Comparison of ENCODE assay signal across 23 cellular contexts in the genomic region with DNA sequence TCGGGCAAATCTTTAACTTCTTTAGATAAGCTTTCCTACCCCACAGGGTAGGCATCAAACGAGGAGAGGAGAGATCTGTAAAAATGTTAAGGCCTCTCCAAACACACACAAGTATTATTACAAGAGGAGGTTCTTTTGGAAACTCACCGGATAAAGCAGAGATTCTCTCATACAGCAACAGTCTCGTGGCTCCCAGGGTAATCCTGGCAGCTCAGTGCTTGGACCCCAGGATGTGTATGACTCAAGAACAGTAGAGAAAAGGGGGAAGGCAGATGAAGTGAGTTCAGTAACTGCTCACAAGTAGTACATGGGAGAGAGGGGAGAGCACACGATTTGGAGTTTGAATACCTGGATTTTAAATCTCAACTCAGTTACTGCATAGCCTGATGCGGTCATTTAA.
A peak's percentile ranks its signal among the peaks of the same experiment; 100 is the strongest.
DNase-seq lines count a peak whose midpoint lies in the region; ATAC-seq and TF ChIP-seq lines count a peak whose summit lies in the region.
"Had no signal": no experiment of that assay in that cellular context is flagged by ENCODE, and none has a peak within 500 bp of the region (broad histone marks: within the 10 kb centered on the region; RNA-seq: fewer than 3 reads in every experiment).

No MANE protein-coding gene starts in this region.

- peak overlapping the region; percentile 45 for H3K4me2 ChIP-seq in Karpas-422 (ENCODE audit: low read depth, low read length, poor library complexity, severe bottlenecking)

- H3K27ac ChIP-seq in Karpas-422 (ENCODE audit: low read length) = peak overlapping the region; percentile 100
- H3K27ac ChIP-seq in right cardiac atrium (ENCODE audit: low read length) = peak overlapping the region; percentile 81
- no peak overlapping the region for H3K27ac ChIP-seq in brain microvascular endothelial cell
- H3K27ac ChIP-seq: C4-2B, skin epidermis, testis had no signal

- H3K4me1 ChIP-seq in Karpas-422 (ENCODE audit: low read length) (peaks cover 100% of the 10 kb centered on the region), right cardiac atrium (ENCODE audit: control insufficient read depth, insufficient read depth, low read length) (peaks cover 17% of the 10 kb centered on the region)
- H3K4me1 ChIP-seq: Peyer's patch, testis had no signal

- H3K36me3 ChIP-seq in Karpas-422 (ENCODE audit: insufficient read depth, low read length) = no peaks in the 10 kb centered on the region
- no peaks in the 10 kb centered on the region for H3K36me3 ChIP-seq in brain microvascular endothelial cell (replicated peaks)
- H3K36me3 ChIP-seq: ovary, Peyer's patch had no signal

- H3K9me2 ChIP-seq in Karpas-422 (replicated peaks; ENCODE audit: insufficient read depth, low read length) = no peaks in the 10 kb centered on the region

- 60% methylated on average over 6 of the region's 6 CpGs for WGBS in right cardiac atrium

- in situ Hi-C loops in astrocyte of the spinal cord (cut with HindIII; ENCODE audit: low sequenced_read_pairs) = no loop called here
- in situ Hi-C loops in brain microvascular endothelial cell (cut with HindIII; ENCODE audit: low pct_ligation_motif_present, low sequenced_read_pairs) = no loop called here

- DNase-seq in Karpas-422 = no peak
- peak; percentile 2 for DNase-seq in astrocyte of the spinal cord (ENCODE audit: low read depth, low spot score)
- no peak for DNase-seq in right cardiac atrium
- DNase-seq in posterior vena cava (ENCODE audit: low spot score) = peak; percentile 42
- DNase-seq in brain microvascular endothelial cell = no peak
- DNase-seq in NCI-H1048 (lab: John Stamatoyannopoulos, UW) = no peak
- no peak for DNase-seq in iPS-NIHi11 (ENCODE audit: low spot score)
- no peak for DNase-seq in A172 (ENCODE audit: low spot score)
- DNase-seq: activated CD4-positive, alpha-beta T cell treated with anti-CD3 and anti-CD28 coated beads, Interleukin-2, amount 10 ng/mL, durations not matched to agents 7 days and 5 days; Calu3; EL; MM.1S; NCI-H1436 treated with DMSO at 0.1 percent for 48 hours; NCI-H510A; ovary; stimulated activated CD4-positive, alpha-beta T cell treated with anti-CD3 and anti-CD28 coated beads, Interleukin-1b, Interleukin-23, amount 100 ng/mL, for 48 hours; testis had no signal

- H3K79me2 ChIP-seq in Karpas-422 (ENCODE audit: low read length) = no peaks in the 10 kb centered on the region

- no peak for ATAC-seq in right cardiac atrium
- ATAC-seq: activated naive CD4-positive, alpha-beta T cell treated with anti-CD3 and anti-CD28 coated beads, Interleukin-2, amount 50 U/mL, for 72 hours; activated T-helper 17 cell treated with anti-CD3 and anti-CD28 coated beads, Interleukin-2, amount 50 U/mL, for 72 hours; stimulated activated effector memory CD8-positive, alpha-beta T cell treated with anti-CD3 and anti-CD28 coated beads, Interleukin-12 subunit alpha, Interleukin-12 subunit beta, amount 100 ng/mL, for 72 hours had no signal

- TF ChIP-seq CTCF in astrocyte of the spinal cord (IDR thresholded peaks at IDR 0.05; ENCODE audit: low read depth, low read length) = no peak
- no peak for TF ChIP-seq CTCF in brain microvascular endothelial cell (IDR thresholded peaks at IDR 0.05; ENCODE audit: low read depth, low read length, missing control alignments)

- no peaks in the 10 kb centered on the region for H4K20me1 ChIP-seq in Karpas-422 (ENCODE audit: insufficient read depth, low read depth, low read length)

- H2AFZ ChIP-seq in Karpas-422 (ENCODE audit: low read length) = no peak overlapping the region

- H3K9me3 ChIP-seq in Karpas-422 (ENCODE audit: low read length) (no peaks in the 10 kb centered on the region), right cardiac atrium (ENCODE audit: control insufficient read depth, low read length) (no peaks in the 10 kb centered on the region)
- H3K9me3 ChIP-seq: ovary, Peyer's patch, testis had no signal

- intact Hi-C loops in right cardiac atrium (cut with DNase I) (no loop called here), posterior vena cava (cut with DNase I) (no loop called here)

- H3K4me3 ChIP-seq in Karpas-422 (ENCODE audit: low read length) (no peak overlapping the region), astrocyte of the spinal cord (ENCODE audit: low read depth, low read length) (no peak overlapping the region), right cardiac atrium (ENCODE audit: low read length) (no peak overlapping the region), brain microvascular endothelial cell (ENCODE audit: low read depth, low read length) (no peak overlapping the region)
- H3K4me3 ChIP-seq: ovary, Peyer's patch, skin epidermis, testis had no signal

- no peaks in the 10 kb centered on the region for H3K27me3 ChIP-seq in Karpas-422 (ENCODE audit: low read length)
- no peaks in the 10 kb centered on the region for H3K27me3 ChIP-seq in right cardiac atrium (ENCODE audit: control insufficient read depth, insufficient read depth)
- peaks cover 4% of the 10 kb centered on the region for H3K27me3 ChIP-seq in brain microvascular endothelial cell (replicated peaks)
- H3K27me3 ChIP-seq: ovary, Peyer's patch, testis had no signal

- H3K9ac ChIP-seq in Karpas-422 (ENCODE audit: low read length) = peak overlapping the region; percentile 73

Comparison
In these comparisons a context has a peak if more than half of its experiments do, and no peak if none do; other contexts are left out.
1. DNase-seq: peak in astrocyte of the spinal cord (single experiment) and posterior vena cava (single experiment); none in Karpas-422 (single experiment), right cardiac atrium (0 of 3), brain microvascular endothelial cell (single experiment), NCI-H1048 (single experiment), iPS-NIHi11 (single experiment) and A172 (single experiment).